1 cellular context compared by ENCODE assay signal in genomic region chr7:48140001-48140681, GRCh38.
TF ChIP-seq lines count a peak whose summit lies in the region.

No MANE protein-coding gene starts in this region.

TF ChIP-seq in HepG2, 621 proteins besides CTCF, POLR2A, EP300 and RAD21 (continued from another document and continues in another):
- TF ChIP-seq MYNN (CRISPR knock-in tag; IDR thresholded peaks at IDR 0.05; ENCODE audit: low read depth) = no peak
- peak; percentile 70 for TF ChIP-seq FOSL2 (CRISPR knock-in tag; IDR thresholded peaks at IDR 0.05)
- TF ChIP-seq, protein P1, sequence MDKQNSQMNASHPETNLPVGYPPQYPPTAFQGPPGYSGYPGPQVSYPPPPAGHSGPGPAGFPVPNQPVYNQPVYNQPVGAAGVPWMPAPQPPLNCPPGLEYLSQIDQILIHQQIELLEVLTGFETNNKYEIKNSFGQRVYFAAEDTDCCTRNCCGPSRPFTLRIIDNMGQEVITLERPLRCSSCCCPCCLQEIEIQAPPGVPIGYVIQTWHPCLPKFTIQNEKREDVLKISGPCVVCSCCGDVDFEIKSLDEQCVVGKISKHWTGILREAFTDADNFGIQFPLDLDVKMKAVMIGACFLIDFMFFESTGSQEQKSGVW (CRISPR knock-in tag; IDR thresholded peaks at IDR 0.05; ENCODE audit: borderline replicate concordance) = no peak
- TF ChIP-seq, protein P2, sequence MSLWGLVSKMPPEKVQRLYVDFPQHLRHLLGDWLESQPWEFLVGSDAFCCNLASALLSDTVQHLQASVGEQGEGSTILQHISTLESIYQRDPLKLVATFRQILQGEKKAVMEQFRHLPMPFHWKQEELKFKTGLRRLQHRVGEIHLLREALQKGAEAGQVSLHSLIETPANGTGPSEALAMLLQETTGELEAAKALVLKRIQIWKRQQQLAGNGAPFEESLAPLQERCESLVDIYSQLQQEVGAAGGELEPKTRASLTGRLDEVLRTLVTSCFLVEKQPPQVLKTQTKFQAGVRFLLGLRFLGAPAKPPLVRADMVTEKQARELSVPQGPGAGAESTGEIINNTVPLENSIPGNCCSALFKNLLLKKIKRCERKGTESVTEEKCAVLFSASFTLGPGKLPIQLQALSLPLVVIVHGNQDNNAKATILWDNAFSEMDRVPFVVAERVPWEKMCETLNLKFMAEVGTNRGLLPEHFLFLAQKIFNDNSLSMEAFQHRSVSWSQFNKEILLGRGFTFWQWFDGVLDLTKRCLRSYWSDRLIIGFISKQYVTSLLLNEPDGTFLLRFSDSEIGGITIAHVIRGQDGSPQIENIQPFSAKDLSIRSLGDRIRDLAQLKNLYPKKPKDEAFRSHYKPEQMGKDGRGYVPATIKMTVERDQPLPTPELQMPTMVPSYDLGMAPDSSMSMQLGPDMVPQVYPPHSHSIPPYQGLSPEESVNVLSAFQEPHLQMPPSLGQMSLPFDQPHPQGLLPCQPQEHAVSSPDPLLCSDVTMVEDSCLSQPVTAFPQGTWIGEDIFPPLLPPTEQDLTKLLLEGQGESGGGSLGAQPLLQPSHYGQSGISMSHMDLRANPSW (CRISPR knock-in tag; IDR thresholded peaks at IDR 0.05; ENCODE audit: borderline replicate concordance) = peak; percentile 85; the same call in 1 of the 2 replicates
- TF ChIP-seq STAT5B (CRISPR knock-in tag; IDR thresholded peaks at IDR 0.05) = no peak
- no peak for TF ChIP-seq PHB2 (IDR thresholded peaks at IDR 0.05; ENCODE audit: partially characterized antibody)
- peak; percentile 53; the same call in 1 of the 2 replicates for TF ChIP-seq KLF6 (CRISPR knock-in tag; IDR thresholded peaks at IDR 0.05)
- peak; percentile 95 for TF ChIP-seq ELF3 (CRISPR knock-in tag; IDR thresholded peaks at IDR 0.05)
- TF ChIP-seq RBFOX2 (IDR thresholded peaks at IDR 0.05; ENCODE audit: low read depth, low read length) = peak; percentile 58; the same call in 1 of the 2 replicates
- TF ChIP-seq, protein P3, sequence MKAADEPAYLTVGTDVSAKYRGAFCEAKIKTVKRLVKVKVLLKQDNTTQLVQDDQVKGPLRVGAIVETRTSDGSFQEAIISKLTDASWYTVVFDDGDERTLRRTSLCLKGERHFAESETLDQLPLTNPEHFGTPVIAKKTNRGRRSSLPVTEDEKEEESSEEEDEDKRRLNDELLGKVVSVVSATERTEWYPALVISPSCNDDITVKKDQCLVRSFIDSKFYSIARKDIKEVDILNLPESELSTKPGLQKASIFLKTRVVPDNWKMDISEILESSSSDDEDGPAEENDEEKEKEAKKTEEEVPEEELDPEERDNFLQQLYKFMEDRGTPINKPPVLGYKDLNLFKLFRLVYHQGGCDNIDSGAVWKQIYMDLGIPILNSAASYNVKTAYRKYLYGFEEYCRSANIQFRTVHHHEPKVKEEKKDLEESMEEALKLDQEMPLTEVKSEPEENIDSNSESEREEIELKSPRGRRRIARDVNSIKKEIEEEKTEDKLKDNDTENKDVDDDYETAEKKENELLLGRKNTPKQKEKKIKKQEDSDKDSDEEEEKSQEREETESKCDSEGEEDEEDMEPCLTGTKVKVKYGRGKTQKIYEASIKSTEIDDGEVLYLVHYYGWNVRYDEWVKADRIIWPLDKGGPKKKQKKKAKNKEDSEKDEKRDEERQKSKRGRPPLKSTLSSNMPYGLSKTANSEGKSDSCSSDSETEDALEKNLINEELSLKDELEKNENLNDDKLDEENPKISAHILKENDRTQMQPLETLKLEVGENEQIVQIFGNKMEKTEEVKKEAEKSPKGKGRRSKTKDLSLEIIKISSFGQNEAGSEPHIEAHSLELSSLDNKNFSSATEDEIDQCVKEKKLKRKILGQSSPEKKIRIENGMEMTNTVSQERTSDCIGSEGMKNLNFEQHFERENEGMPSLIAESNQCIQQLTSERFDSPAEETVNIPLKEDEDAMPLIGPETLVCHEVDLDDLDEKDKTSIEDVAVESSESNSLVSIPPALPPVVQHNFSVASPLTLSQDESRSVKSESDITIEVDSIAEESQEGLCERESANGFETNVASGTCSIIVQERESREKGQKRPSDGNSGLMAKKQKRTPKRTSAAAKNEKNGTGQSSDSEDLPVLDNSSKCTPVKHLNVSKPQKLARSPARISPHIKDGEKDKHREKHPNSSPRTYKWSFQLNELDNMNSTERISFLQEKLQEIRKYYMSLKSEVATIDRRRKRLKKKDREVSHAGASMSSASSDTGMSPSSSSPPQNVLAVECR (CRISPR knock-in tag; IDR thresholded peaks at IDR 0.05; ENCODE audit: borderline replicate concordance) = peak; percentile 54; the same call in 1 of the 2 replicates
- no peak for TF ChIP-seq ATF1 (CRISPR knock-in tag; IDR thresholded peaks at IDR 0.05)
- TF ChIP-seq ZNF678 (CRISPR knock-in tag; IDR thresholded peaks at IDR 0.05) = no peak
- TF ChIP-seq, protein P4, sequence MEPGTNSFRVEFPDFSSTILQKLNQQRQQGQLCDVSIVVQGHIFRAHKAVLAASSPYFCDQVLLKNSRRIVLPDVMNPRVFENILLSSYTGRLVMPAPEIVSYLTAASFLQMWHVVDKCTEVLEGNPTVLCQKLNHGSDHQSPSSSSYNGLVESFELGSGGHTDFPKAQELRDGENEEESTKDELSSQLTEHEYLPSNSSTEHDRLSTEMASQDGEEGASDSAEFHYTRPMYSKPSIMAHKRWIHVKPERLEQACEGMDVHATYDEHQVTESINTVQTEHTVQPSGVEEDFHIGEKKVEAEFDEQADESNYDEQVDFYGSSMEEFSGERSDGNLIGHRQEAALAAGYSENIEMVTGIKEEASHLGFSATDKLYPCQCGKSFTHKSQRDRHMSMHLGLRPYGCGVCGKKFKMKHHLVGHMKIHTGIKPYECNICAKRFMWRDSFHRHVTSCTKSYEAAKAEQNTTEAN (CRISPR knock-in tag; conservative IDR thresholded peaks at IDR 0.05) = peak; percentile 59; the same call in 1 of the 2 replicates
- no peak for TF ChIP-seq ZNF207 (IDR thresholded peaks at IDR 0.05; ENCODE audit: borderline replicate concordance)
- TF ChIP-seq, protein P5, sequence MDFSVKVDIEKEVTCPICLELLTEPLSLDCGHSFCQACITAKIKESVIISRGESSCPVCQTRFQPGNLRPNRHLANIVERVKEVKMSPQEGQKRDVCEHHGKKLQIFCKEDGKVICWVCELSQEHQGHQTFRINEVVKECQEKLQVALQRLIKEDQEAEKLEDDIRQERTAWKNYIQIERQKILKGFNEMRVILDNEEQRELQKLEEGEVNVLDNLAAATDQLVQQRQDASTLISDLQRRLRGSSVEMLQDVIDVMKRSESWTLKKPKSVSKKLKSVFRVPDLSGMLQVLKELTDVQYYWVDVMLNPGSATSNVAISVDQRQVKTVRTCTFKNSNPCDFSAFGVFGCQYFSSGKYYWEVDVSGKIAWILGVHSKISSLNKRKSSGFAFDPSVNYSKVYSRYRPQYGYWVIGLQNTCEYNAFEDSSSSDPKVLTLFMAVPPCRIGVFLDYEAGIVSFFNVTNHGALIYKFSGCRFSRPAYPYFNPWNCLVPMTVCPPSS (IDR thresholded peaks at IDR 0.05) = no peak
- peak; percentile 69 for TF ChIP-seq ATF7-NPFF (CRISPR knock-in tag; IDR thresholded peaks at IDR 0.05; ENCODE audit: low read depth)
- no peak for TF ChIP-seq GLI4 (CRISPR knock-in tag; IDR thresholded peaks at IDR 0.05; ENCODE audit: borderline replicate concordance)
- peak; percentile 70; the same call in 1 of the 2 replicates for TF ChIP-seq ATF2 (CRISPR knock-in tag; IDR thresholded peaks at IDR 0.05)
- no peak for TF ChIP-seq AKAP8 (CRISPR knock-in tag; IDR thresholded peaks at IDR 0.05)
- TF ChIP-seq ZNF3 (CRISPR knock-in tag; IDR thresholded peaks at IDR 0.05) = peak; percentile 39
- TF ChIP-seq, protein P6, sequence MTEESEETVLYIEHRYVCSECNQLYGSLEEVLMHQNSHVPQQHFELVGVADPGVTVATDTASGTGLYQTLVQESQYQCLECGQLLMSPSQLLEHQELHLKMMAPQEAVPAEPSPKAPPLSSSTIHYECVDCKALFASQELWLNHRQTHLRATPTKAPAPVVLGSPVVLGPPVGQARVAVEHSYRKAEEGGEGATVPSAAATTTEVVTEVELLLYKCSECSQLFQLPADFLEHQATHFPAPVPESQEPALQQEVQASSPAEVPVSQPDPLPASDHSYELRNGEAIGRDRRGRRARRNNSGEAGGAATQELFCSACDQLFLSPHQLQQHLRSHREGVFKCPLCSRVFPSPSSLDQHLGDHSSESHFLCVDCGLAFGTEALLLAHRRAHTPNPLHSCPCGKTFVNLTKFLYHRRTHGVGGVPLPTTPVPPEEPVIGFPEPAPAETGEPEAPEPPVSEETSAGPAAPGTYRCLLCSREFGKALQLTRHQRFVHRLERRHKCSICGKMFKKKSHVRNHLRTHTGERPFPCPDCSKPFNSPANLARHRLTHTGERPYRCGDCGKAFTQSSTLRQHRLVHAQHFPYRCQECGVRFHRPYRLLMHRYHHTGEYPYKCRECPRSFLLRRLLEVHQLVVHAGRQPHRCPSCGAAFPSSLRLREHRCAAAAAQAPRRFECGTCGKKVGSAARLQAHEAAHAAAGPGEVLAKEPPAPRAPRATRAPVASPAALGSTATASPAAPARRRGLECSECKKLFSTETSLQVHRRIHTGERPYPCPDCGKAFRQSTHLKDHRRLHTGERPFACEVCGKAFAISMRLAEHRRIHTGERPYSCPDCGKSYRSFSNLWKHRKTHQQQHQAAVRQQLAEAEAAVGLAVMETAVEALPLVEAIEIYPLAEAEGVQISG (CRISPR knock-in tag; IDR thresholded peaks at IDR 0.05) = peak; percentile 49; the same call in 1 of the 2 replicates
- peak; percentile 96 for TF ChIP-seq FOXK1 (CRISPR knock-in tag; IDR thresholded peaks at IDR 0.05; ENCODE audit: borderline replicate concordance, low read depth)
- TF ChIP-seq SRSF1 (optimal IDR thresholded peaks at IDR 0.05; ENCODE audit: low read depth, low read length) = no peak
- TF ChIP-seq TCF7L2 (IDR thresholded peaks at IDR 0.05; ENCODE audit: low read depth, low read length) = no peak
- TF ChIP-seq POLR2G (IDR thresholded peaks at IDR 0.05; ENCODE audit: low read depth, low read length) = peak; percentile 71
- TF ChIP-seq KDM5B (CRISPR knock-in tag; IDR thresholded peaks at IDR 0.05; ENCODE audit: borderline replicate concordance) = no peak; the same call in 1 of the 2 replicates
- no peak for TF ChIP-seq ISX (CRISPR knock-in tag; conservative IDR thresholded peaks at IDR 0.05)
- TF ChIP-seq TCF12 (IDR thresholded peaks at IDR 0.05) = no peak
- no peak for TF ChIP-seq TCF12 (CRISPR knock-in tag; IDR thresholded peaks at IDR 0.05)
- no peak; the same call in 1 of the 2 replicates for TF ChIP-seq ZNF256 (CRISPR knock-in tag; conservative IDR thresholded peaks at IDR 0.05)
- peak; percentile 24; the same call in 1 of the 2 replicates for TF ChIP-seq RFXANK (CRISPR knock-in tag; IDR thresholded peaks at IDR 0.05)
- TF ChIP-seq ZSCAN9 (CRISPR knock-in tag; IDR thresholded peaks at IDR 0.05; ENCODE audit: borderline replicate concordance) = peak; percentile 88; the same call in 1 of the 2 replicates
- TF ChIP-seq FOXM1 (CRISPR knock-in tag; IDR thresholded peaks at IDR 0.05) = no peak
- peak; percentile 87 for TF ChIP-seq SAP130 (CRISPR knock-in tag; IDR thresholded peaks at IDR 0.05; ENCODE audit: low read depth)
- peak; percentile 100 for TF ChIP-seq ZNF292 (CRISPR knock-in tag; IDR thresholded peaks at IDR 0.05; ENCODE audit: borderline replicate concordance, low read depth)
- TF ChIP-seq ZNF280D (CRISPR knock-in tag; IDR thresholded peaks at IDR 0.05) = 0 out of 2 replicates have a peak, but pooled peaks have one; percentile 46
- no peak for TF ChIP-seq SRY (CRISPR knock-in tag; IDR thresholded peaks at IDR 0.05)
- TF ChIP-seq ZNF101 (CRISPR knock-in tag; IDR thresholded peaks at IDR 0.05; ENCODE audit: borderline replicate concordance, low read depth) = no peak
- TF ChIP-seq CREB1 (IDR thresholded peaks at IDR 0.05) = peak; percentile 32; the same call in 1 of the 2 replicates
- peak; percentile 53; the same call in 1 of the 2 replicates for TF ChIP-seq CREB1 (CRISPR knock-in tag; IDR thresholded peaks at IDR 0.05)
- no peak; the same call in 1 of the 2 replicates for TF ChIP-seq MYC (CRISPR knock-in tag; IDR thresholded peaks at IDR 0.05; ENCODE audit: borderline replicate concordance)
- TF ChIP-seq, protein P7, sequence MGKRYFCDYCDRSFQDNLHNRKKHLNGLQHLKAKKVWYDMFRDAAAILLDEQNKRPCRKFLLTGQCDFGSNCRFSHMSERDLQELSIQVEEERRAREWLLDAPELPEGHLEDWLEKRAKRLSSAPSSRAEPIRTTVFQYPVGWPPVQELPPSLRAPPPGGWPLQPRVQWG (CRISPR knock-in tag; IDR thresholded peaks at IDR 0.05; ENCODE audit: borderline replicate concordance, low read depth) = no peak
- TF ChIP-seq ZFP1 (CRISPR knock-in tag; IDR thresholded peaks at IDR 0.05) = peak; percentile 79
- TF ChIP-seq, protein P8, sequence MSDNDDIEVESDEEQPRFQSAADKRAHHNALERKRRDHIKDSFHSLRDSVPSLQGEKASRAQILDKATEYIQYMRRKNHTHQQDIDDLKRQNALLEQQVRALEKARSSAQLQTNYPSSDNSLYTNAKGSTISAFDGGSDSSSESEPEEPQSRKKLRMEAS (IDR thresholded peaks at IDR 0.05) = peak; percentile 68
- no peak for TF ChIP-seq PTBP1 (IDR thresholded peaks at IDR 0.05; ENCODE audit: low read depth, low read length, poor library complexity, severe bottlenecking)
- no peak for TF ChIP-seq TRIM24 (CRISPR knock-in tag; IDR thresholded peaks at IDR 0.05)
